2 cellular contexts compared by ENCODE assay signal in the genomic region with DNA sequence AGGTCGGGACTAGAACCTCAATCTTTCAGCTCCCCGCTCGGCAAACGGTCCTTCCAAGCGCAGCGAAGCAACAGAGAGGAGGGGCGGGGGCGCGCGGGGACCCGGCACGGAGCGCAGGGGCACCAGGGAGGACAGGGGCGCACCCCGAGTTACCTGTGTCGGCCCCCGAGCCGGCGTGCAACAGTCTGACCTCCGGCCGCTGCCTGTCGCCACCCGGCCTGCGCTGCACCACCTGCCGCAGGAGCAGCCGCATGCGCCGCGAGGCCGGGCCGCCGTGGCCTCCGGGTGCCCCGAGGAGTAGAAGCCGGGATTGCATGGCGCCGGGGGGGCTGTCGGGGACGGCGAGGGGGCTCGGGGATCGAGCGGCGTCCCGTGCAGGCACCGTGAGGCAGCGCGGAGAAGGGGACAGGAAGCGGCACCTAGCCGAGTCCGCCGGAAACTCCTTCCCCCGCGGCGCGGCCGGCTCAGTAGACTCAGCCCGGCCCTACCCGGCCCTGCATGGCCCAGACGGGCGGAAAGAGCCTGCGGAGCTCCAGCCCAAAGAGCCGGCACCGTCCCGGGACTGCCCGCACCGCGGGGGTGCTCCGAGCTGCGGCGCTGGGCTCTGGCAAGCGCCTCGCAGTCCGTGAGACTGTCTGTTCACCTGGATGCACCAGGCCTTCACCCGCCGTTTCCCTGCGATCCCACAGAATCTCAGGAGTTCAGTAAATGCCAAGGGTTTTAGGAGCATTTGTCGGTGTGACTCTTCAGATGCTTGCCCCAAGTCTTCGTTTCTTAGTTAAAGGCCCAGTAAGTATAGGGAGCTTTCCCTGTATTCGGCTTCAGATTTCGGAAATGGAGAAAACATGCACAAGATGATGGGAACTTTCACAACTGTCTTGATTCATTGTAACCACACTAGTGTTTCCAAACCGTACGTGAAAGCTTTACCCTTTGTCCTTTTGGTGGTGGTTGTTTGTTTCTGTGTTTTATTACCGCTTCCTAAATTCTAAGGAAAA.
TF ChIP-seq lines count a peak whose summit lies in the region.

A gene (minus strand): TSS at position 410 of the 998 bp plus-strand sequence. CDS start 94 bp downstream, at position 316.

TF ChIP-seq in GM23338, 12 proteins besides CTCF, POLR2A, EP300 and RAD21 (continued from another document):
- TF ChIP-seq, protein P1, sequence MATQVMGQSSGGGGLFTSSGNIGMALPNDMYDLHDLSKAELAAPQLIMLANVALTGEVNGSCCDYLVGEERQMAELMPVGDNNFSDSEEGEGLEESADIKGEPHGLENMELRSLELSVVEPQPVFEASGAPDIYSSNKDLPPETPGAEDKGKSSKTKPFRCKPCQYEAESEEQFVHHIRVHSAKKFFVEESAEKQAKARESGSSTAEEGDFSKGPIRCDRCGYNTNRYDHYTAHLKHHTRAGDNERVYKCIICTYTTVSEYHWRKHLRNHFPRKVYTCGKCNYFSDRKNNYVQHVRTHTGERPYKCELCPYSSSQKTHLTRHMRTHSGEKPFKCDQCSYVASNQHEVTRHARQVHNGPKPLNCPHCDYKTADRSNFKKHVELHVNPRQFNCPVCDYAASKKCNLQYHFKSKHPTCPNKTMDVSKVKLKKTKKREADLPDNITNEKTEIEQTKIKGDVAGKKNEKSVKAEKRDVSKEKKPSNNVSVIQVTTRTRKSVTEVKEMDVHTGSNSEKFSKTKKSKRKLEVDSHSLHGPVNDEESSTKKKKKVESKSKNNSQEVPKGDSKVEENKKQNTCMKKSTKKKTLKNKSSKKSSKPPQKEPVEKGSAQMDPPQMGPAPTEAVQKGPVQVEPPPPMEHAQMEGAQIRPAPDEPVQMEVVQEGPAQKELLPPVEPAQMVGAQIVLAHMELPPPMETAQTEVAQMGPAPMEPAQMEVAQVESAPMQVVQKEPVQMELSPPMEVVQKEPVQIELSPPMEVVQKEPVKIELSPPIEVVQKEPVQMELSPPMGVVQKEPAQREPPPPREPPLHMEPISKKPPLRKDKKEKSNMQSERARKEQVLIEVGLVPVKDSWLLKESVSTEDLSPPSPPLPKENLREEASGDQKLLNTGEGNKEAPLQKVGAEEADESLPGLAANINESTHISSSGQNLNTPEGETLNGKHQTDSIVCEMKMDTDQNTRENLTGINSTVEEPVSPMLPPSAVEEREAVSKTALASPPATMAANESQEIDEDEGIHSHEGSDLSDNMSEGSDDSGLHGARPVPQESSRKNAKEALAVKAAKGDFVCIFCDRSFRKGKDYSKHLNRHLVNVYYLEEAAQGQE (IDR thresholded peaks at IDR 0.05; ENCODE audit: unreplicated experiment), result no peak
- no peak for TF ChIP-seq ZNF331 (CRISPR knock-in tag; IDR thresholded peaks at IDR 0.05; ENCODE audit: low read depth)
- TF ChIP-seq CREB1 (CRISPR knock-in tag; IDR thresholded peaks at IDR 0.05; ENCODE audit: low read depth), result peak; percentile 27; the same call in 1 of the 2 replicates

TF ChIP-seq in SK-N-SH, 30 proteins besides CTCF, POLR2A, EP300 and RAD21 (continued from another document):
- TF ChIP-seq, protein P2, sequence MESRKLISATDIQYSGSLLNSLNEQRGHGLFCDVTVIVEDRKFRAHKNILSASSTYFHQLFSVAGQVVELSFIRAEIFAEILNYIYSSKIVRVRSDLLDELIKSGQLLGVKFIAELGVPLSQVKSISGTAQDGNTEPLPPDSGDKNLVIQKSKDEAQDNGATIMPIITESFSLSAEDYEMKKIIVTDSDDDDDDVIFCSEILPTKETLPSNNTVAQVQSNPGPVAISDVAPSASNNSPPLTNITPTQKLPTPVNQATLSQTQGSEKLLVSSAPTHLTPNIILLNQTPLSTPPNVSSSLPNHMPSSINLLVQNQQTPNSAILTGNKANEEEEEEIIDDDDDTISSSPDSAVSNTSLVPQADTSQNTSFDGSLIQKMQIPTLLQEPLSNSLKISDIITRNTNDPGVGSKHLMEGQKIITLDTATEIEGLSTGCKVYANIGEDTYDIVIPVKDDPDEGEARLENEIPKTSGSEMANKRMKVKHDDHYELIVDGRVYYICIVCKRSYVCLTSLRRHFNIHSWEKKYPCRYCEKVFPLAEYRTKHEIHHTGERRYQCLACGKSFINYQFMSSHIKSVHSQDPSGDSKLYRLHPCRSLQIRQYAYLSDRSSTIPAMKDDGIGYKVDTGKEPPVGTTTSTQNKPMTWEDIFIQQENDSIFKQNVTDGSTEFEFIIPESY (IDR thresholded peaks at IDR 0.05; ENCODE audit: borderline replicate concordance, low read depth), result no peak
- TF ChIP-seq SMC3 (IDR thresholded peaks at IDR 0.05; ENCODE audit: low read depth, low read length), result 0 out of 2 replicates have a peak, but pooled peaks have one; percentile 7
- no peak for TF ChIP-seq RXRA (IDR thresholded peaks at IDR 0.05; ENCODE audit: borderline replicate concordance, low read depth)
- TF ChIP-seq TEAD4 (IDR thresholded peaks at IDR 0.05; ENCODE audit: borderline replicate concordance, insufficient read depth), result no peak
TF ChIP-seq in SK-N-SH: peak in this region for 10.
